17 cellular contexts compared by ENCODE assay signal in the genomic region with DNA sequence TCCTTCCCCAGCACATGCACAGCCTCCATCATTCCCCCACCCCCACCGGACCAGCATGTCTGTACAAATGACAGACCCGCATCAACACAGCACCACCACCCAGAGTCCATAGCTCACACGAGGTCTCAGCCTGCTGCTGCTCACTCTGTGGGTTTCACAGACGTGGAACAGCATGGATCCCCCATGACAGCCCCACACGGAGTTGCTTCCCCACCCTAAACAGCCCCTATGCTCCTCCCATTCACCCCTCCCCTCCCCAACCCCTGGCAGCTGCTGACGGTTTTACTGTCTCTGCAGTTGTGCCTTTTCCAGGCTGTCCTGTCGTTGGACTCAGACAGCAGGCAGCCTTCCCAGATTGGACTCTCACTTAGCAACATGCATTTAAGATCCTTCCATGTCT.
DNase-seq lines count a peak whose midpoint lies in the region; ATAC-seq and TF ChIP-seq lines count a peak whose summit lies in the region.
"Had no signal": no experiment of that assay in that cellular context is flagged by ENCODE, and none has a peak within 500 bp of the region (broad histone marks: within the 10 kb centered on the region; RNA-seq: fewer than 3 reads in every experiment).

No MANE protein-coding gene starts in this region.

- H4K20me1 ChIP-seq in OCI-LY7 (ENCODE audit: insufficient read depth, low read length) = no peaks in the 10 kb centered on the region

- no peak overlapping the region for H3K4me3 Mint-ChIP-seq in endothelial cell (ENCODE audit: unreplicated experiment)
- H3K4me3 Mint-ChIP-seq: CD4-positive, alpha-beta memory T cell had no signal

- H3K4me1 Mint-ChIP-seq in endothelial cell (ENCODE audit: unreplicated experiment) = peaks cover 9% of the 10 kb centered on the region
- H3K4me1 Mint-ChIP-seq: CD4-positive, alpha-beta memory T cell had no signal

- POLR2A ChIA-PET in OCI-LY7 (lab: Charles Lee) = interaction anchor here (0.6 to 2.9 kb wide), 3 partner anchors 9 to 156 kb away, joined by 3 to 28 read pairs (median 4); no protein-coding TSS in a partner anchor
- POLR2A ChIA-PET in RWPE1 (lab: Yijun Ruan, JAX; ENCODE audit: low non-redundant PET) = no interaction called here

- H3K9me3 Mint-ChIP-seq in endothelial cell (ENCODE audit: unreplicated experiment) = no peaks in the 10 kb centered on the region
- H3K9me3 Mint-ChIP-seq: CD4-positive, alpha-beta memory T cell had no signal

- H3K4me2 ChIP-seq in OCI-LY7 (ENCODE audit: low read length) = peak overlapping the region; percentile 67

- intact Hi-C loops in OCI-LY7 (cut with micrococcal nuclease; ENCODE audit: unreplicated experiment) (no loop called here), mucosa of descending colon (cut with DNase I, micrococcal nuclease) (no loop called here)

- H3K4me1 ChIP-seq in OCI-LY7 (ENCODE audit: insufficient read depth, low read length, poor library complexity, severe bottlenecking) (peaks cover 100% of the 10 kb centered on the region), mucosa of descending colon (ENCODE audit: low read depth) (no peaks in the 10 kb centered on the region)
- H3K4me1 ChIP-seq: adrenal gland, prostate gland had no signal

- peak; percentile 46 for DNase-seq in OCI-LY7 (ENCODE audit: low spot score)
- DNase-seq in fibroblast of villous mesenchyme (ENCODE audit: low read depth) = peak; percentile 23
- no peak for DNase-seq in mucosa of descending colon
- DNase-seq in substantia nigra (lab: John Stamatoyannopoulos, UW) = peak in 31 of 49 donors; percentile 16 to 74 (median 50)
- DNase-seq in RWPE1 (ENCODE audit: low spot score) = no peak
- DNase-seq in endothelial cell (ENCODE audit: low spot score) = no peak
- DNase-seq: activated CD4-positive, alpha-beta T cell treated with anti-CD3 and anti-CD28 coated beads for 48 hours; activated T-cell treated with anti-CD3 and anti-CD28 coated beads, Interleukin-2, amount 50 U/mL, for 1 hour; CD4-positive, alpha-beta memory T cell; erythroblast; NCI-H187; NCI-H526 treated with DMSO at 0.1 percent for 48 hours; stimulated activated CD4-positive, alpha-beta T cell treated with anti-CD3 and anti-CD28 coated beads, Interleukin-1b, Interleukin-23, amount 100 ng/mL, for 48 hours had no signal

- CTCF ChIA-PET in OCI-LY7 (lab: Charles Lee; ENCODE audit: unreplicated experiment) (interaction anchor here (1.0 to 1.9 kb wide), 2 partner anchors 10 to 11 kb away, joined by 3 to 6 read pairs; no protein-coding TSS in a partner anchor), RWPE1 (lab: Yijun Ruan, JAX) (interaction anchor here (0.5 kb wide), 1 partner anchor 288 kb away, joined by 3 read pairs; no protein-coding TSS in a partner anchor)

- H3K4me3 ChIP-seq in OCI-LY7 (ENCODE audit: low read depth, low read length, poor library complexity, severe bottlenecking) (peak overlapping the region; percentile 41), fibroblast of villous mesenchyme (ENCODE audit: low read depth, low read length) (no peak overlapping the region), mucosa of descending colon (no peak overlapping the region)
- H3K4me3 ChIP-seq: adrenal gland, lung, prostate gland had no signal

- ATAC-seq in mucosa of descending colon (peak; percentile 37), GM21423 (IDR thresholded peaks at IDR 0.05; ENCODE audit: unreplicated experiment) (no peak)

- BruUV-seq in OCI-LY7 (replicated peaks; lab: Mats Ljungman, UMichigan) = no TSS peak

- H3K9me2 ChIP-seq in OCI-LY7 (ENCODE audit: insufficient read depth, low read length) = no peaks in the 10 kb centered on the region

- H3K27ac ChIP-seq in OCI-LY7 (ENCODE audit: low read depth, low read length, poor library complexity, severe bottlenecking) (peak overlapping the region; percentile 88), substantia nigra (ENCODE audit: low read depth, low read length, poor library complexity, severe bottlenecking) (peak overlapping the region; percentile 40), RWPE1 (no peak overlapping the region)
- H3K27ac ChIP-seq: adrenal gland, prostate gland had no signal

- H3K79me2 ChIP-seq in OCI-LY7 (ENCODE audit: insufficient read depth, low read depth, low read length) = no peaks in the 10 kb centered on the region

- no peaks in the 10 kb centered on the region for H3K9me3 ChIP-seq in OCI-LY7 (ENCODE audit: low read length)
- H3K9me3 ChIP-seq in mucosa of descending colon = no peaks in the 10 kb centered on the region
- H3K9me3 ChIP-seq: adrenal gland, prostate gland had no signal

- no peak overlapping the region for H3K27ac Mint-ChIP-seq in endothelial cell (ENCODE audit: unreplicated experiment)
- H3K27ac Mint-ChIP-seq: CD4-positive, alpha-beta memory T cell had no signal

- no peaks in the 10 kb centered on the region for H3K36me3 Mint-ChIP-seq in endothelial cell (ENCODE audit: low read depth, unreplicated experiment)
- H3K36me3 Mint-ChIP-seq: CD4-positive, alpha-beta memory T cell had no signal

- TF ChIP-seq CTCF in OCI-LY7 (conservative IDR thresholded peaks at IDR 0.05; ENCODE audit: low read length) (0 out of 2 replicates have a peak, but pooled peaks have one; percentile 1), fibroblast of villous mesenchyme (IDR thresholded peaks at IDR 0.05; ENCODE audit: insufficient read depth, low read depth, low read length) (no peak), mucosa of descending colon (IDR thresholded peaks at IDR 0.05) (no peak), RWPE1 (conservative IDR thresholded peaks at IDR 0.05; ENCODE audit: low read depth) (no peak), endothelial cell (IDR thresholded peaks at IDR 0.05; ENCODE audit: unreplicated experiment) (no peak)

- H2AFZ ChIP-seq in OCI-LY7 (ENCODE audit: low read length) = peak overlapping the region; percentile 28; the same call in 1 of the 2 replicates

- H3K36me3 ChIP-seq in OCI-LY7 (ENCODE audit: insufficient read depth, low read length) (no peaks in the 10 kb centered on the region), mucosa of descending colon (ENCODE audit: low read depth) (no peaks in the 10 kb centered on the region)
- H3K36me3 ChIP-seq: adrenal gland, prostate gland had no signal

- peaks cover 11% of the 10 kb centered on the region for H3K27me3 Mint-ChIP-seq in endothelial cell (ENCODE audit: unreplicated experiment)

Comparison
In these comparisons a context has a peak if more than half of its experiments do, and no peak if none do; other contexts are left out.
1. DNase-seq: peak in OCI-LY7 (single experiment), fibroblast of villous mesenchyme (single experiment) and substantia nigra (31 of 49); none in mucosa of descending colon (0 of 3), RWPE1 (single experiment) and endothelial cell (single experiment).